Comparison of ENCODE assay signal across 8 cellular contexts in the genomic region with DNA sequence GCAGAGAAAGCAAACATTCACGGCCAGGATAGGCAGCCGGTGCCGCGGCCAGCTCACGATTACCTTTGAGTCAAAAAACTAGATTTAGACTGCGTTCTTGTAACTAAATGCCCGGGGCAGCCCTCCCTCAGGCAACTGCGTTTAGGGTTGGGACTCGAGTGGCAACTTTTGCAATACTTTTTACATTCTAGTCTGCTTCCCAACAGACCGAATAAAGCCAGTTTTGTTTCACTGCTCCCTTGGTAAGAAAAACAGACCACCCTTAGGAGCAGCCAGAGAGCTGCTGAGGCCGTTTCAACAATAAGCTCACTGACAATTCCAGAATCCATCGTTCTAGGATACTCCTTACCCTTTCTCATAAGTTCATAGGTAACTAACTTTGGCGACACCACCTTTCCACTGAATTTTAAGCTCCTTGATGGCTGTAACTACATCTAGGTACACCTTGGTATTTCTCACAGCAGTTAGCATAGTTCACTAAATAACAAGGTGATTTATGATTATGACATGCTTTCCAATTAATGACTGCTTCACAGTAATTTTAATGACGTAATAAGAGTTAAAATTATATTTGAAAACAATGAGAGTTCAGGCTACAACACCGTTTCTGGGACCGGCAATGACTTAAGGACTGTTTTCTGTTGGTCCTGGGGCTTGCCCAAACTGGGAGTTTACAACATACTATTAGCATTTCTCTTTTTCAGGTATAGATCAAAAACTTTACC. TPM values are rescaled to one million over a fixed set of nuclear protein-coding genes. Genes with fewer than 3 reads are reported as not detected.
DNase-seq lines count a peak whose midpoint lies in the region; ATAC-seq and TF ChIP-seq lines count a peak whose summit lies in the region.

No MANE protein-coding gene starts in this region.

- H3K36me3 Mint-ChIP-seq in central memory CD8-positive, alpha-beta T cell (ENCODE audit: insufficient read depth), result peaks cover 17% of the 10 kb centered on the region

- peaks cover 31% of the 10 kb centered on the region for H3K4me1 Mint-ChIP-seq in central memory CD8-positive, alpha-beta T cell

- peak; percentile 4 for ATAC-seq in central memory CD8-positive, alpha-beta T cell (replicated peaks; ENCODE audit: extremely low read depth, poor library complexity, severe bottlenecking)
- no peak for ATAC-seq in thoracic aorta (ENCODE audit: insufficient number of reproducible peaks, low FRiP score, low read depth)
- ATAC-seq in GM21717 (IDR thresholded peaks at IDR 0.05; ENCODE audit: unreplicated experiment), result no peak
- ATAC-seq in HG02840 (IDR thresholded peaks at IDR 0.05; ENCODE audit: low FRiP score, unreplicated experiment), result no peak

- H3K4me3 ChIP-seq in OCI-LY3 (ENCODE audit: low read length) (peak overlapping the region; percentile 100), liver (ENCODE audit: low read depth in 1 of 3, low read length in 3 of 3) (peak overlapping the region; percentile 62 to 92 (median 72)), thoracic aorta (peak overlapping the region; percentile 83)

- no peaks in the 10 kb centered on the region for H3K9me3 Mint-ChIP-seq in central memory CD8-positive, alpha-beta T cell

- H2AFZ ChIP-seq in OCI-LY3 (ENCODE audit: low read depth, low read length), result peak overlapping the region; percentile 57; the same call in 1 of the 2 replicates

- H3K27me3 ChIP-seq in OCI-LY3 (ENCODE audit: low read depth, low read length) (no peaks in the 10 kb centered on the region), liver (ENCODE audit: control insufficient read depth in 4 of 4, insufficient read depth in 4 of 4, low read length in 3 of 4) (no peaks in the 10 kb centered on the region), thoracic aorta (replicated peaks; ENCODE audit: insufficient read depth) (no peaks in the 10 kb centered on the region)

- 1% methylated on average over 16 of the region's 16 CpGs for WGBS in liver

- H3K9ac ChIP-seq in OCI-LY3 (ENCODE audit: low read length) (peak overlapping the region; percentile 89), liver (ENCODE audit: low read depth in 1 of 2, low read length in 2 of 2) (peak overlapping the region; percentile 93 to 94)

- no peak for TF ChIP-seq CTCF in OCI-LY3 (IDR thresholded peaks at IDR 0.05; ENCODE audit: low read depth, low read length)
- no peak for TF ChIP-seq CTCF in liver (IDR thresholded peaks at IDR 0.05; ENCODE audit: low read depth, low read length, missing input control)
- TF ChIP-seq CTCF in thoracic aorta (IDR thresholded peaks at IDR 0.05), result no peak

- H3K4me3 Mint-ChIP-seq in central memory CD8-positive, alpha-beta T cell, result no peak overlapping the region

- H3K27ac ChIP-seq in OCI-LY3 (ENCODE audit: low read length) (peak overlapping the region; percentile 99), liver (ENCODE audit: low read depth in 1 of 2, low read length in 2 of 2) (peak overlapping the region; percentile 86 to 97), thoracic aorta (peak overlapping the region; percentile 99)

- peak overlapping the region; percentile 84 for H3K4me2 ChIP-seq in OCI-LY3 (ENCODE audit: low read length)

- H3K36me3 ChIP-seq in OCI-LY3 (replicated peaks; ENCODE audit: low read depth, low read length), result peaks cover 9% of the 10 kb centered on the region
- no peaks in the 10 kb centered on the region for H3K36me3 ChIP-seq in liver (ENCODE audit: control insufficient read depth in 4 of 4, insufficient read depth in 3 of 4, low read depth in 1 of 4, low read length in 3 of 4)
- no peaks in the 10 kb centered on the region for H3K36me3 ChIP-seq in thoracic aorta

- no peak for TF ChIP-seq RAD21 in liver (IDR thresholded peaks at IDR 0.05)

- H4K20me1 ChIP-seq in OCI-LY3 (ENCODE audit: insufficient read depth, low read length), result peaks cover 21% of the 10 kb centered on the region

- no peaks in the 10 kb centered on the region for H3K9me3 ChIP-seq in OCI-LY3 (ENCODE audit: insufficient read depth, low read length)
- H3K9me3 ChIP-seq in liver (ENCODE audit: control insufficient read depth in 4 of 4, low read length in 3 of 4), result no peaks in the 10 kb centered on the region
- H3K9me3 ChIP-seq in thoracic aorta, result no peaks in the 10 kb centered on the region

- H3K79me2 ChIP-seq in OCI-LY3 (ENCODE audit: low read length), result peaks cover 41% of the 10 kb centered on the region

- H3K27ac Mint-ChIP-seq in central memory CD8-positive, alpha-beta T cell (ENCODE audit: low read depth), result peak overlapping the region; percentile 96

- H3K27me3 Mint-ChIP-seq in central memory CD8-positive, alpha-beta T cell, result no peaks in the 10 kb centered on the region

- DNase-seq in NOMO-1 treated with DMSO at 0.1 percent for 48 hours (lab: John Stamatoyannopoulos, UW; ENCODE audit: unreplicated experiment), result peak; percentile 31
- no peak for DNase-seq in NOMO-1 treated with dmso at 0.1 percent for 144 hours (lab: John Stamatoyannopoulos, UW; ENCODE audit: unreplicated experiment)
- no peak for DNase-seq in central memory CD8-positive, alpha-beta T cell (ENCODE audit: low spot score in 2 of 2)
- DNase-seq in thoracic aorta (ENCODE audit: low spot score), result no peak

- peaks cover 19% of the 10 kb centered on the region for H3K4me1 ChIP-seq in OCI-LY3 (ENCODE audit: low read length)
- peaks cover 3 to 21% (median 7%) of the 10 kb centered on the region in 4 donors for H3K4me1 ChIP-seq in liver (ENCODE audit: control insufficient read depth in 4 of 4, insufficient read depth in 4 of 4, low read length in 3 of 4)
- H3K4me1 ChIP-seq in thoracic aorta (ENCODE audit: control insufficient read depth in 1 of 2, low read depth in 2 of 2), result peaks cover 13 to 28% of the 10 kb centered on the region in 2 donors

TF ChIP-seq in liver, 16 proteins besides CTCF, POLR2A, EP300 and RAD21:
- TF ChIP-seq TAF1 (conservative IDR thresholded peaks at IDR 0.05) (peak; percentile 37), YY1 (IDR thresholded peaks at IDR 0.05) (peak; percentile 41)
- TF ChIP-seq, protein P1, sequence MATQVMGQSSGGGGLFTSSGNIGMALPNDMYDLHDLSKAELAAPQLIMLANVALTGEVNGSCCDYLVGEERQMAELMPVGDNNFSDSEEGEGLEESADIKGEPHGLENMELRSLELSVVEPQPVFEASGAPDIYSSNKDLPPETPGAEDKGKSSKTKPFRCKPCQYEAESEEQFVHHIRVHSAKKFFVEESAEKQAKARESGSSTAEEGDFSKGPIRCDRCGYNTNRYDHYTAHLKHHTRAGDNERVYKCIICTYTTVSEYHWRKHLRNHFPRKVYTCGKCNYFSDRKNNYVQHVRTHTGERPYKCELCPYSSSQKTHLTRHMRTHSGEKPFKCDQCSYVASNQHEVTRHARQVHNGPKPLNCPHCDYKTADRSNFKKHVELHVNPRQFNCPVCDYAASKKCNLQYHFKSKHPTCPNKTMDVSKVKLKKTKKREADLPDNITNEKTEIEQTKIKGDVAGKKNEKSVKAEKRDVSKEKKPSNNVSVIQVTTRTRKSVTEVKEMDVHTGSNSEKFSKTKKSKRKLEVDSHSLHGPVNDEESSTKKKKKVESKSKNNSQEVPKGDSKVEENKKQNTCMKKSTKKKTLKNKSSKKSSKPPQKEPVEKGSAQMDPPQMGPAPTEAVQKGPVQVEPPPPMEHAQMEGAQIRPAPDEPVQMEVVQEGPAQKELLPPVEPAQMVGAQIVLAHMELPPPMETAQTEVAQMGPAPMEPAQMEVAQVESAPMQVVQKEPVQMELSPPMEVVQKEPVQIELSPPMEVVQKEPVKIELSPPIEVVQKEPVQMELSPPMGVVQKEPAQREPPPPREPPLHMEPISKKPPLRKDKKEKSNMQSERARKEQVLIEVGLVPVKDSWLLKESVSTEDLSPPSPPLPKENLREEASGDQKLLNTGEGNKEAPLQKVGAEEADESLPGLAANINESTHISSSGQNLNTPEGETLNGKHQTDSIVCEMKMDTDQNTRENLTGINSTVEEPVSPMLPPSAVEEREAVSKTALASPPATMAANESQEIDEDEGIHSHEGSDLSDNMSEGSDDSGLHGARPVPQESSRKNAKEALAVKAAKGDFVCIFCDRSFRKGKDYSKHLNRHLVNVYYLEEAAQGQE (IDR thresholded peaks at IDR 0.05), result no peak
- TF ChIP-seq, protein P2, sequence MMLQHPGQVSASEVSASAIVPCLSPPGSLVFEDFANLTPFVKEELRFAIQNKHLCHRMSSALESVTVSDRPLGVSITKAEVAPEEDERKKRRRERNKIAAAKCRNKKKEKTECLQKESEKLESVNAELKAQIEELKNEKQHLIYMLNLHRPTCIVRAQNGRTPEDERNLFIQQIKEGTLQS (IDR thresholded peaks at IDR 0.05), result peak; percentile 39

RNA-seq across cellular contexts. Expression of a gene that starts 0.9 kb away (rescaled TPM):
- total RNA-seq in liver (10 to 100 TPM; 14.7 to 16.1 TPM), thoracic aorta (10 to 100 TPM; 16.5 to 50.0 TPM)
- polyA plus RNA-seq in liver, result 1 to 10 TPM; 1.7 to 2.4 TPM
